Comparison of ENCODE assay signal across 1 cellular context in the genomic region with DNA sequence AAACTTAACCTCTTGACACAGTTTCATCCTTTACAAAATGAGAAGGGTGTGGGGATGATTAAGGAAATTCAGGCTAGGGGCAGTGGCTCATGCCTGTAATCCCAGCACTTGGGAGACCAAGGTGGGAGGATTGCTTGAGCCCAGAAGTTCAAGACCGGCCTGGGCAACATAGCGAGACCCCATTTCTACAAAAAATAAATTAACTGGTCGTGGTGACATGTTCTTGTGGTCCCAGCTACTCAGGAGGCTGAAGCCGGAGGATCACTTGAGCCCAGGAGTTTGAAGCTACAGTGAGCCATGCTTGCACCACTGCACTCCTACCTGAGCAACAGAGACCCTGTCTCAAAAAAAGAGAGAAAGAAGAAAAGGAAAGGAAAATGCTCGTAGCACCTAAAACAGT.
TF ChIP-seq lines count a peak whose summit lies in the region.

No MANE protein-coding gene starts in this region.

TF ChIP-seq in HepG2, 621 proteins besides CTCF, POLR2A, EP300 and RAD21:
- TF ChIP-seq ZNF224 (CRISPR knock-in tag; IDR thresholded peaks at IDR 0.05) (no peak), RBM39 (IDR thresholded peaks at IDR 0.05; ENCODE audit: low read depth, low read length, poor library complexity, severe bottlenecking) (no peak), SNAPC2 (CRISPR knock-in tag; IDR thresholded peaks at IDR 0.05) (0 out of 2 replicates have a peak, but pooled peaks have one; percentile 44), ZNF557 (CRISPR knock-in tag; IDR thresholded peaks at IDR 0.05) (no peak), ELF3 (CRISPR knock-in tag; IDR thresholded peaks at IDR 0.05) (no peak), ZKSCAN8 (CRISPR knock-in tag; IDR thresholded peaks at IDR 0.05; ENCODE audit: borderline replicate concordance) (no peak), CSRNP1 (CRISPR knock-in tag; IDR thresholded peaks at IDR 0.05) (peak; percentile 47; the same call in 1 of the 2 replicates), ZNF296 (CRISPR knock-in tag; conservative IDR thresholded peaks at IDR 0.05) (no peak), REXO4 (CRISPR knock-in tag; IDR thresholded peaks at IDR 0.05; ENCODE audit: borderline replicate concordance) (no peak), YEATS4 (CRISPR knock-in tag; IDR thresholded peaks at IDR 0.05; ENCODE audit: borderline replicate concordance) (0 out of 2 replicates have a peak, but pooled peaks have one; percentile 10), ZBTB20 (CRISPR knock-in tag; IDR thresholded peaks at IDR 0.05; ENCODE audit: borderline replicate concordance, low read depth) (no peak), IKZF1 (IDR thresholded peaks at IDR 0.05) (no peak), ZBED4 (CRISPR knock-in tag; IDR thresholded peaks at IDR 0.05; ENCODE audit: borderline replicate concordance) (no peak), NKX3-1 (CRISPR knock-in tag; IDR thresholded peaks at IDR 0.05) (no peak), KDM5B (CRISPR knock-in tag; IDR thresholded peaks at IDR 0.05; ENCODE audit: borderline replicate concordance) (0 out of 2 replicates have a peak, but pooled peaks have one; percentile 6), RFXAP (CRISPR knock-in tag; IDR thresholded peaks at IDR 0.05; ENCODE audit: borderline replicate concordance) (0 out of 2 replicates have a peak, but pooled peaks have one; percentile 2), ARID2 (CRISPR knock-in tag; IDR thresholded peaks at IDR 0.05; ENCODE audit: borderline replicate concordance) (0 out of 2 replicates have a peak, but pooled peaks have one; percentile 53), ZNF431 (CRISPR knock-in tag; IDR thresholded peaks at IDR 0.05; ENCODE audit: borderline replicate concordance, low read depth) (no peak), ZNF121 (CRISPR knock-in tag; IDR thresholded peaks at IDR 0.05) (peak; percentile 66), SIN3A (IDR thresholded peaks at IDR 0.05; ENCODE audit: borderline replicate concordance, low read depth, low read length) (no peak), IRX3 (CRISPR knock-in tag; IDR thresholded peaks at IDR 0.05; ENCODE audit: borderline replicate concordance, low read depth) (0 out of 2 replicates have a peak, but pooled peaks have one; percentile 43)
- TF ChIP-seq, protein P1, sequence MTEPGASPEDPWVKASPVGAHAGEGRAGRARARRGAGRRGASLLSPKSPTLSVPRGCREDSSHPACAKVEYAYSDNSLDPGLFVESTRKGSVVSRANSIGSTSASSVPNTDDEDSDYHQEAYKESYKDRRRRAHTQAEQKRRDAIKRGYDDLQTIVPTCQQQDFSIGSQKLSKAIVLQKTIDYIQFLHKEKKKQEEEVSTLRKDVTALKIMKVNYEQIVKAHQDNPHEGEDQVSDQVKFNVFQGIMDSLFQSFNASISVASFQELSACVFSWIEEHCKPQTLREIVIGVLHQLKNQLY (CRISPR knock-in tag; IDR thresholded peaks at IDR 0.05) = no peak
